ENCODE assay signal across 11 cellular contexts in the genomic region with DNA sequence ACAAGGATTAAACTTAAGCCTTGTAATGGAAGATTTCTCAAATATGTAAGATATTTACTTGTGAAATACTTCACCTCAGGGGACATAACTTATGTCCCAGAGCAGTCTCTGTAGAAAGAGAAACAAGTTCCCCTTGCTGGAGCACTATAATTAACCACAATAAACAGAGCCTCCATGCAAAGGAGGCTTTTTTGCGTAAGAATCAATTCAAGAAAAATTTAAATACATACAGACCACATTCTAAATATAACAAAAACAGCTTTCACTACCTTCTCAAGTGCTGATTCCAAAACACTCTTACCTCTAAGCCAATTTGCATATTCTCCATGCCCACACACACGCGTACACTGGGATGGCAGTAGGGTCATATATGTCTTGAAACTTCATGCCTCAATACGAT. TPM values are rescaled to one million over a fixed set of nuclear protein-coding genes. Genes with fewer than 3 reads are reported as not detected.
A peak's percentile ranks its signal among the peaks of the same experiment; 100 is the strongest.
DNase-seq lines count a peak whose midpoint lies in the region; ATAC-seq, FAIRE-seq and TF ChIP-seq lines count a peak whose summit lies in the region.
"Had no signal": no experiment of that assay in that cellular context is flagged by ENCODE, and none has a peak within 500 bp of the region (broad histone marks: within the 10 kb centered on the region; RNA-seq: fewer than 3 reads in every experiment).

No MANE protein-coding gene starts in this region.

- peak; percentile 15 for DNase-seq in naive B cell
- no peak for DNase-seq in kidney
- no peak for DNase-seq in Calu3
- DNase-seq in natural killer cell, result no peak
- DNase-seq in mesothelial cell of epicardium (ENCODE audit: low spot score in 2 of 2, unreplicated experiment in 2 of 2), result no peak
- DNase-seq: head of caudate nucleus, NCI-H1417, T-helper 9 cell had no signal

- H3K27ac Mint-ChIP-seq in naive B cell (peak overlapping the region in 4 of 6 donors; percentile 12 to 86 (median 48)), Calu3 (ENCODE audit: unreplicated experiment) (no peak overlapping the region), natural killer cell (no peak overlapping the region), mesothelial cell of epicardium (no peak overlapping the region)

- CTCF ChIA-PET in Calu3 (lab: Charles Lee), result no interaction called here

- H3K4me1 Mint-ChIP-seq in naive B cell, result peaks cover 5 to 10% (median 6%) of the 10 kb centered on the region in 3 donors
- no peaks in the 10 kb centered on the region for H3K4me1 Mint-ChIP-seq in Calu3 (ENCODE audit: low read depth, unreplicated experiment)
- H3K4me1 Mint-ChIP-seq in natural killer cell, result no peaks in the 10 kb centered on the region
- H3K4me1 Mint-ChIP-seq in mesothelial cell of epicardium, result no peaks in the 10 kb centered on the region

- H3K9ac ChIP-seq in HUES64 (ENCODE audit: low read depth, low read length) (no peak overlapping the region), kidney (ENCODE audit: low read length in 2 of 2) (no peak overlapping the region)

- WGBS in HUES64, result 91% methylated on average over 4 of the region's 4 CpGs

- H3K4me1 ChIP-seq in HUES64 (ENCODE audit: insufficient read depth, low read length), result peaks cover 4% of the 10 kb centered on the region; the same call in 1 of the 2 replicates
- no peaks in the 10 kb centered on the region for H3K4me1 ChIP-seq in kidney (ENCODE audit: control insufficient read depth in 1 of 2, insufficient read depth in 1 of 2, low read depth in 1 of 2, low read length in 2 of 2)

- H3K9me3 ChIP-seq in HUES64 (ENCODE audit: insufficient read depth, low read depth, low read length) (0 out of 2 replicates have a peak, but pooled peaks cover 5% of the 10 kb centered on the region), kidney (ENCODE audit: control insufficient read depth in 1 of 2, low read length in 2 of 2) (peaks cover 5 to 6% of the 10 kb centered on the region in 2 donors)

- H3K9me3 Mint-ChIP-seq in naive B cell, result peaks cover 0 to 17% (median 4%) of the 10 kb centered on the region in 7 donors
- H3K9me3 Mint-ChIP-seq in Calu3 (ENCODE audit: low read depth, unreplicated experiment), result no peaks in the 10 kb centered on the region
- H3K9me3 Mint-ChIP-seq in natural killer cell, result no peaks in the 10 kb centered on the region
- peaks cover 13% of the 10 kb centered on the region for H3K9me3 Mint-ChIP-seq in mesothelial cell of epicardium

- BruUV-seq in Calu3 (replicated peaks; lab: Mats Ljungman, UMichigan), result no TSS peak

- H3K27me3 ChIP-seq in HUES64 (ENCODE audit: insufficient read depth, low read length), result no peaks in the 10 kb centered on the region

- H3K27ac ChIP-seq in HUES64 (ENCODE audit: low read depth, low read length) (peak overlapping the region; percentile 45; the same call in 1 of the 2 replicates), kidney (ENCODE audit: low read depth in 2 of 2, low read length in 2 of 2) (no peak overlapping the region)

- H3K36me3 Mint-ChIP-seq in naive B cell, result peaks cover 6 to 8% of the 10 kb centered on the region in 2 donors
- no peaks in the 10 kb centered on the region for H3K36me3 Mint-ChIP-seq in Calu3 (ENCODE audit: insufficient read depth, unreplicated experiment)
- peaks cover 5% of the 10 kb centered on the region for H3K36me3 Mint-ChIP-seq in natural killer cell
- peaks cover 12% of the 10 kb centered on the region for H3K36me3 Mint-ChIP-seq in mesothelial cell of epicardium

- FAIRE-seq in kidney (lab: Jason Lieb, UNC), result no peak

- intact Hi-C loops in kidney (cut with DNase I), result no loop called here
- intact Hi-C loops in Calu3 (cut with micrococcal nuclease; ENCODE audit: unreplicated experiment), result no loop called here
- intact Hi-C loops in natural killer cell (cut with micrococcal nuclease), result no loop called here

- H3K4me3 Mint-ChIP-seq in naive B cell (peak overlapping the region in 1 of 8 donors; percentile 59), Calu3 (ENCODE audit: low read depth, unreplicated experiment) (no peak overlapping the region), natural killer cell (no peak overlapping the region), mesothelial cell of epicardium (no peak overlapping the region)

- H3K36me3 ChIP-seq in HUES64 (ENCODE audit: insufficient read depth, low read length) (no peaks in the 10 kb centered on the region), kidney (ENCODE audit: control insufficient read depth in 1 of 2, insufficient read depth in 2 of 2, low read length in 2 of 2) (no peaks in the 10 kb centered on the region)

- H3K4me3 ChIP-seq in HUES64 (ENCODE audit: low read length) (no peak overlapping the region), kidney (ENCODE audit: low read length in 2 of 2) (no peak overlapping the region)

- TF ChIP-seq CTCF in kidney (IDR thresholded peaks at IDR 0.05; ENCODE audit: borderline replicate concordance, extremely low read depth, insufficient read depth) (no peak), Calu3 (IDR thresholded peaks at IDR 0.05; ENCODE audit: unreplicated experiment) (no peak), natural killer cell (IDR thresholded peaks at IDR 0.05) (no peak), mesothelial cell of epicardium (IDR thresholded peaks at IDR 0.05; ENCODE audit: unreplicated experiment) (no peak)

- H3K27me3 Mint-ChIP-seq in naive B cell (no peaks in the 10 kb centered on the region), Calu3 (ENCODE audit: unreplicated experiment) (no peaks in the 10 kb centered on the region), natural killer cell (ENCODE audit: low read depth in 2 of 2) (no peaks in the 10 kb centered on the region), mesothelial cell of epicardium (ENCODE audit: low read depth) (no peaks in the 10 kb centered on the region)

- ATAC-seq in GM18873 (IDR thresholded peaks at IDR 0.05; ENCODE audit: low FRiP score, unreplicated experiment) (peak; percentile 91), HG02610 (IDR thresholded peaks at IDR 0.05; ENCODE audit: unreplicated experiment) (peak; percentile 91), naive B cell (ENCODE audit: low read depth in 2 of 2) (peak; percentile 85 to 90), natural killer cell (no peak)

RNA-seq across cellular contexts. Expression of gene CCNB1, which starts 30.7 kb away (rescaled TPM):
- polyA plus RNA-seq in HUES64 (2013, experiment 1 of 2), result 250 TPM
- polyA plus RNA-seq in HUES64 (2013, experiment 2 of 2), result 280 TPM
- polyA plus RNA-seq in naive B cell (ENCODE audit: low read depth in 6 of 6) (1 to 10 TPM in 5 of 6 donors, not detected in 1; 4.3 to 6.4 (median 6.1) TPM), kidney (ENCODE audit: insufficient read depth, low read depth, low replicate concordance) (5.1 TPM)
- total RNA-seq in kidney (5.9 TPM), Calu3 (2022) (162 and 192 TPM in 2 replicates), natural killer cell (1 to 10 TPM; 2.8 to 5.2 (median 4.0) TPM), mesothelial cell of epicardium (55.3 to 62.7 TPM (median 60.5 TPM) in 3 replicates)

RNA-seq across cellular contexts. Expression of gene SLC30A5, which starts 42.5 kb away (rescaled TPM):
- 24.9 TPM for polyA plus RNA-seq in HUES64 (2013, experiment 1 of 2)
- polyA plus RNA-seq in HUES64 (2013, experiment 2 of 2), result 26.7 TPM
- polyA plus RNA-seq in naive B cell (ENCODE audit: low read depth in 6 of 6) (10 to 100 TPM; 13.6 to 26.1 (median 21.7) TPM), kidney (ENCODE audit: insufficient read depth, low read depth, low replicate concordance) (36.1 TPM)
- total RNA-seq in kidney (53.3 TPM), Calu3 (2022) (45.9 and 51.0 TPM in 2 replicates), natural killer cell (10 to 100 TPM; 17.8 to 30.1 (median 26.7) TPM), mesothelial cell of epicardium (49.0 to 57.5 TPM (median 56.0 TPM) in 3 replicates)

RNA-seq across cellular contexts. Expression of gene CENPH, which starts 53.1 kb away (rescaled TPM):
- 77.2 TPM for polyA plus RNA-seq in HUES64 (2013, experiment 1 of 2)
- polyA plus RNA-seq in HUES64 (2013, experiment 2 of 2), result 107 TPM
- polyA plus RNA-seq in naive B cell (ENCODE audit: low read depth in 6 of 6) (10 to 100 TPM; 10.6 to 20.9 (median 14.8) TPM), kidney (ENCODE audit: insufficient read depth, low read depth, low replicate concordance) (1.5 TPM)
- total RNA-seq in kidney (3.1 TPM), Calu3 (2022) (17.0 and 17.7 TPM in 2 replicates), natural killer cell (1 to 10 TPM; 5.6 to 6.4 (median 5.6) TPM), mesothelial cell of epicardium (14.8 to 15.3 TPM (median 15.1 TPM) in 3 replicates)

Comparison
In these comparisons a context has a peak if more than half of its experiments do, and no peak if none do; other contexts are left out.
1. ATAC-seq: peak in GM18873 (single experiment), HG02610 (single experiment) and naive B cell (2 of 2); none in natural killer cell (0 of 3).
2. H3K27ac Mint-ChIP-seq: peak in naive B cell (4 of 6); none in Calu3 (single experiment), natural killer cell (0 of 2) and mesothelial cell of epicardium (single experiment).